19 cellular contexts compared by ENCODE assay signal in genomic region chr16:75632857-75633256, GRCh38. TPM values are rescaled to one million over a fixed set of nuclear protein-coding genes. Genes with fewer than 3 reads are reported as not detected.
"Had no signal": no experiment of that assay in that cellular context is flagged by ENCODE, and none has a peak within 500 bp of the region (broad histone marks: within the 10 kb centered on the region; RNA-seq: fewer than 3 reads in every experiment).

No MANE protein-coding gene starts in this region.

- H3K4me3 ChIP-seq: left ventricle myocardium inferior, neural progenitor cell, testis had no signal

- DNase-seq: activated CD4-positive, alpha-beta T cell treated with anti-CD3 and anti-CD28 coated beads for 4 hours; activated CD8-positive, alpha-beta memory T cell treated with anti-CD3 and anti-CD28 coated beads, Interleukin-2, amount 50 U/mL, for 48 hours; activated CD8-positive, alpha-beta T cell treated with anti-CD3 and anti-CD28 coated beads for 36 hours; activated gamma-delta T cell treated with Interleukin-2 at 50 U/mL for 16 hours; activated T-cell treated with anti-CD3 and anti-CD28 coated beads, Interleukin-2, amount 50 U/mL, for 72 hours; amniotic stem cell; hippocampal formation; kidney; left ventricle myocardium inferior; naive B cell; testis had no signal

- H3K4me2 ChIP-seq: neural progenitor cell had no signal

- H3K27me3 ChIP-seq: neural progenitor cell, testis had no signal

- H2AFZ ChIP-seq: neural progenitor cell had no signal

- ATAC-seq: activated CD8-positive, alpha-beta T cell treated with anti-CD3 and anti-CD28 coated beads for 36 hours; activated T-cell treated with anti-CD3 and anti-CD28 coated beads, Interleukin-2, amount 50 U/mL, for 72 hours; esophagus mucosa; sciatic nerve had no signal

- H3K27ac ChIP-seq: left ventricle myocardium inferior, neural progenitor cell, testis had no signal

- H3K9me3 ChIP-seq: left ventricle myocardium inferior, testis had no signal

- H3K4me1 ChIP-seq: neural progenitor cell, testis had no signal

RNA-seq across cellular contexts. Expression of gene CPHXL2, which starts 44.0 kb away (rescaled TPM):
- total RNA-seq: activated CD8-positive, alpha-beta T cell treated with anti-CD3 and anti-CD28 coated beads for 36 hours; activated T-cell treated with anti-CD3 and anti-CD28 coated beads, Interleukin-2, amount 50 U/mL, for 72 hours; cardiac septum; esophagus mucosa; kidney; left ventricle myocardium inferior; mononuclear cell; osteocyte; pulmonary artery endothelial cell; sciatic nerve; ureter had no signal
